Comparison of ENCODE assay signal across 8 cellular contexts in the genomic region with DNA sequence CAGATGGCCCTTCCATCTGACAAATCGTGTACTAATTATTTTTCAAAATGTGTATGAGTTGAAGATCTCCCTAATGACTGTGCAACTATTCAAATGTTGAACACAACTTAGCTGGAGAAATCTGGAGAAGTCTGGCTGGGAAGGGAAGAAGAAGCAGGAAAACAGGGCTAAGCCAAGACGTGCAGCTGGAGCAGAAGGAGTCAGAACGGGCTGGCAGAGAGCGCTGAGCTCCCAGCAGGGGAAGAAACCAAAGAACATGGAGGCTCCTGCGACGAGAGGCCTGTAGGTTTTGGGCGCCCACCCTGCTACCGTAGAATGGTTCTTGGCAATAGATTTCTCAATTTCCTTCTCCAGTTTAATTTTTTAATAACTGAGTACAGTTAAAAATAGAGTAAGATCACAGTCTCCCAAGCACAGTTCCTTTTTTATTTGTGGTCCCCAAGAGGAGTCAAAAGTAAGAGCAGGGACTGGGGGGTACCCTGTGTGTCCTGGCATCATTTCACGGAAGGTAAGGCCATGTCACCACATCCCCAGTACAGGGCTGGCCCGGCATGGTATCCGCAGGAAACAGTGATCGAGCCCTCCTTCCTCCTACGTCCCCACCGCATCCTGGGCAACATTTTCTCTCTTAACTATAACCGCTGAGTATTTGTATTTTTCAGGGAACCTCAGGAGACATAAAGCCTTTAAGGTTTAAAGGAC. TPM values are rescaled to one million over a fixed set of nuclear protein-coding genes. Genes with fewer than 3 reads are reported as not detected.
A peak's percentile ranks its signal among the peaks of the same experiment; 100 is the strongest.
DNase-seq lines count a peak whose midpoint lies in the region; FAIRE-seq and TF ChIP-seq lines count a peak whose summit lies in the region.

No MANE protein-coding gene starts in this region.

- no peak overlapping the region for H3K14ac ChIP-seq in mesenchymal stem cell (ENCODE audit: low read length in 2 of 2)

- no peaks in the 10 kb centered on the region for H3K36me3 ChIP-seq in mesenchymal stem cell (ENCODE audit: control insufficient read depth in 1 of 2, insufficient read depth in 2 of 2, low read depth in 1 of 2, low read length in 2 of 2)

- H3K9me3 Mint-ChIP-seq in type B pancreatic cell, result no peaks in the 10 kb centered on the region

- H2BK15ac ChIP-seq in mesenchymal stem cell (ENCODE audit: low read depth, poor library complexity, severe bottlenecking), result peak overlapping the region; percentile 74

- peak overlapping the region in 1 of 2 experiments; percentile 78 for H3K18ac ChIP-seq in mesenchymal stem cell (ENCODE audit: low read depth in 1 of 2, low read length in 2 of 2)

- no peaks in the 10 kb centered on the region for H3K27me3 ChIP-seq in mesenchymal stem cell (ENCODE audit: control insufficient read depth in 1 of 2, insufficient read depth in 1 of 2, low read length in 2 of 2)

- peak overlapping the region; percentile 94 for H4K8ac ChIP-seq in mesenchymal stem cell (ENCODE audit: low read length)

- peak; percentile 40 for DNase-seq in activated naive CD4-positive, alpha-beta T cell treated with Interleukin-2 at 50 U/mL for 16 hours
- DNase-seq in activated naive CD4-positive, alpha-beta T cell treated with anti-CD3 and anti-CD28 coated beads, Interleukin-2, amount 50 U/mL, for 16 hours, result no peak
- DNase-seq in amniotic epithelial cell (ENCODE audit: low read depth) (peak; percentile 23), mesenchymal stem cell (peak; percentile 30), type B pancreatic cell (ENCODE audit: extremely low spot score, unreplicated experiment) (no peak), HPDE6-E6E7 (ENCODE audit: extremely low spot score) (no peak), SIG-M5 treated with dmso at 0.1 percent for 504 hours (lab: John Stamatoyannopoulos, UW; ENCODE audit: unreplicated experiment) (no peak), D721Med (ENCODE audit: insufficient read length, low spot score) (no peak)

- H3K4me1 ChIP-seq in mesenchymal stem cell (ENCODE audit: control insufficient read depth, insufficient read depth, low read depth, low read length), result peaks cover 5% of the 10 kb centered on the region

- H3K79me1 ChIP-seq in mesenchymal stem cell (replicated peaks; ENCODE audit: low read length, poor library complexity, severe bottlenecking), result no peaks in the 10 kb centered on the region

- H3K4me1 Mint-ChIP-seq in type B pancreatic cell (ENCODE audit: unreplicated experiment), result peaks cover 24% of the 10 kb centered on the region

- 73% methylated on average over 10 of the region's 15 CpGs for WGBS in mesenchymal stem cell

- TF ChIP-seq CTCF in type B pancreatic cell (conservative IDR thresholded peaks at IDR 0.05), result no peak
- TF ChIP-seq CTCF in D721Med (IDR thresholded peaks at IDR 0.05; ENCODE audit: insufficient read depth, missing control alignments), result no peak

- no peak overlapping the region for H2BK5ac ChIP-seq in mesenchymal stem cell (ENCODE audit: low read depth, low read length, poor library complexity, severe bottlenecking)

- FAIRE-seq in D721Med (lab: Jason Lieb, UNC), result no peak

- no peak overlapping the region for H3K27ac ChIP-seq in mesenchymal stem cell (ENCODE audit: low read length, poor library complexity, severe bottlenecking)

- peak overlapping the region; percentile 93 for H3K9ac ChIP-seq in mesenchymal stem cell (ENCODE audit: low read length)

- peak overlapping the region; percentile 82 for H3K4me3 Mint-ChIP-seq in type B pancreatic cell

- H2BK120ac ChIP-seq in mesenchymal stem cell (ENCODE audit: low read depth, low read length), result no peak overlapping the region

- H3K4me3 ChIP-seq in mesenchymal stem cell (ENCODE audit: insufficient read depth in 1 of 2, low read depth in 1 of 2, low read length in 2 of 2), result peak overlapping the region in 1 of 2 experiments; percentile 73

- H4K91ac ChIP-seq in mesenchymal stem cell (ENCODE audit: low read length), result peak overlapping the region; percentile 84

- peak overlapping the region; percentile 23 for H3K27ac Mint-ChIP-seq in type B pancreatic cell

- no peaks in the 10 kb centered on the region for H3K27me3 Mint-ChIP-seq in type B pancreatic cell

- H3K23ac ChIP-seq in mesenchymal stem cell (ENCODE audit: low read length in 2 of 2), result no peak overlapping the region

- no peak overlapping the region for H2AK5ac ChIP-seq in mesenchymal stem cell (ENCODE audit: low read length, severe bottlenecking)

- H2BK12ac ChIP-seq in mesenchymal stem cell (ENCODE audit: low read length in 2 of 2), result peak overlapping the region in 1 of 2 experiments; percentile 50

- no peaks in the 10 kb centered on the region for H3K9me3 ChIP-seq in mesenchymal stem cell (ENCODE audit: control insufficient read depth, low read length)

- H3K4ac ChIP-seq in mesenchymal stem cell (ENCODE audit: low read depth in 1 of 2, low read length in 2 of 2), result no peak overlapping the region

- H3K36me3 Mint-ChIP-seq in type B pancreatic cell, result no peaks in the 10 kb centered on the region

- no peak overlapping the region for H3K4me2 ChIP-seq in mesenchymal stem cell (ENCODE audit: low read length, poor library complexity, severe bottlenecking)

- H2AFZ ChIP-seq in mesenchymal stem cell (ENCODE audit: low read depth, low read length), result peak overlapping the region; percentile 51

RNA-seq across cellular contexts. Expression of a gene that starts 13.4 kb away (rescaled TPM):
- 23.0 TPM for polyA plus RNA-seq in mesenchymal stem cell (2013, experiment 1 of 2)
- polyA plus RNA-seq in mesenchymal stem cell (2013, experiment 2 of 2), result 23.1 TPM
- total RNA-seq in type B pancreatic cell (ENCODE audit: low replicate concordance), result 14.6 and 17.8 TPM in 2 replicates

Comparison
In these comparisons a context has a peak if more than half of its experiments do, and no peak if none do; other contexts are left out.
1. DNase-seq: peak in activated naive CD4-positive, alpha-beta T cell treated with Interleukin-2 at 50 U/mL for 16 hours (single experiment), amniotic epithelial cell (single experiment) and mesenchymal stem cell (single experiment); none in activated naive CD4-positive, alpha-beta T cell treated with anti-CD3 and anti-CD28 coated beads, Interleukin-2, amount 50 U/mL, for 16 hours (single experiment), type B pancreatic cell (single experiment), HPDE6-E6E7 (single experiment), SIG-M5 treated with dmso at 0.1 percent for 504 hours (single experiment) and D721Med (single experiment).